ENCODE assay signal across 8 cellular contexts in the genomic region with DNA sequence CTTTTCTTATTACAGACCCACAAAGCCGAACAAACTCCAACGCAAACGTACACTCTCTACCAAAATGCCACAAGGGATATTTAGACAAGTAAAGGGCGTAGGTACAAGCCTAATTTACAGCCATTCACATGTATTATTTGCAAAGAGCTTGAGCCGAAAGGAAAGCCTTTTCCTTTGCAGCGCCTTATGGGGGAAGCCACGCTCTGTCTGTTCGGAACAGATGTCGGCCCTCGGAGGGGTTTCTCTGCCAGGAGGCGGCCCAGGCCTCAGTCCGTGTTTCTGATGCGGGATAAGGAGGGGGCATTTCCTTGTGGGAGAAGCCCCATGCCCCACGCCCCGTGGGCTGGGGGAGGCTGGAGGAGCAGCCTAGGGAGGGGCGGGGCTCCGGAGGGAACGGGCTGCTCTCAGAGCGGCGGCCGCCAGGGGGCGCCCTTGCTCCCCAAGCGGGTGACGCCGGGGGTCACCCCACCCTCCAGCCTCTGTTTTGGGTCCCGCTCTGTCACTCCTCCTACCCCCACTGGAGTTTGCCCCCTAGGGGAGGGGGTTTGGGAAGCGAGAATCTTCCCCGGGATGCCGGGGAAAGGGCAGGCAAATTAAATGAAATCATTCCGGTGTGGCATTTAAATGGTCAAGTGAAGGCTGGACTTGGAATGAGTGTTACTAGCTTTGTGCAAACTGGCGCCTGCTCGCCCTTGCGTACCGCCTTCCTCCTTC. TPM values are rescaled to one million over a fixed set of nuclear protein-coding genes. Genes with fewer than 3 reads are reported as not detected.
DNase-seq lines count a peak whose midpoint lies in the region; ATAC-seq and TF ChIP-seq lines count a peak whose summit lies in the region.

No MANE protein-coding gene starts in this region.

- TF ChIP-seq CTCF in WTC11 (IDR thresholded peaks at IDR 0.05), result peak; percentile 99
- peak; percentile 51 to 94 for TF ChIP-seq CTCF in mammary epithelial cell (conservative IDR thresholded peaks at IDR 0.05 in 1 of 2, IDR thresholded peaks at IDR 0.05 in 1 of 2; ENCODE audit: extremely low read depth in 1 of 2, insufficient read depth in 1 of 2, low read depth in 1 of 2, low read length in 2 of 2)

- POLR2A ChIA-PET in WTC11 (lab: Charles Lee), result no interaction called here

- H3K4me3 ChIP-seq in mammary epithelial cell (replicated peaks in 1 of 3; ENCODE audit: insufficient read depth in 1 of 3, low read depth in 2 of 3, low read length in 3 of 3), result peak overlapping the region; percentile 47 to 58 (median 57)

- H3K4me2 ChIP-seq in mammary epithelial cell (ENCODE audit: insufficient read depth, low read depth, low read length), result peak overlapping the region; percentile 94

- intact Hi-C loops in mammary epithelial cell (cut with micrococcal nuclease), result loop anchor here (1.0 to 10.0 kb wide), 5 partner anchors 53 to 880 kb away; no protein-coding TSS in a partner anchor

- no peak overlapping the region for H3K27ac ChIP-seq in mammary epithelial cell (ENCODE audit: insufficient read depth, low read depth, low read length)

- H3K9me3 Mint-ChIP-seq in WTC11, result no peaks in the 10 kb centered on the region

- H3K36me3 Mint-ChIP-seq in WTC11, result no peaks in the 10 kb centered on the region

- in situ Hi-C loops in mammary epithelial cell (cut with MboI; ENCODE audit: low sequenced_read_pairs in 2 of 2), result no loop called here

- H2AFZ ChIP-seq in mammary epithelial cell (ENCODE audit: low read depth, low read length), result peak overlapping the region; percentile 93

- WGBS in mammary epithelial cell (ENCODE audit: low coverage, missing lambda C conversion rate), result 6% methylated on average over 17 of the region's 34 CpGs

- no peaks in the 10 kb centered on the region for H3K36me3 ChIP-seq in mammary epithelial cell (ENCODE audit: insufficient read depth, low read length)

- no TSS peak for BruUV-seq in mammary epithelial cell (replicated peaks; lab: Mats Ljungman, UMichigan)

- CTCF ChIA-PET in WTC11 (lab: Charles Lee) (interaction anchor here (0.6 to 3.3 kb wide), 31 partner anchors 9 to 1982 kb away, joined by 3 to 28 read pairs (median 4); no protein-coding TSS in a partner anchor), mammary epithelial cell (lab: Charles Lee; ENCODE audit: low non-redundant PET) (interaction anchor here (0.7 kb wide), 1 partner anchor 68 kb away, joined by 3 read pairs; no protein-coding TSS in a partner anchor)

- peak; percentile 91 for ATAC-seq in GM21723 (IDR thresholded peaks at IDR 0.05; ENCODE audit: unreplicated experiment)
- peak; percentile 89 for ATAC-seq in WTC11

- no peaks in the 10 kb centered on the region for H3K9me3 ChIP-seq in mammary epithelial cell (replicated peaks; ENCODE audit: insufficient read depth, low read length)

- peaks cover 31% of the 10 kb centered on the region for H3K4me1 Mint-ChIP-seq in WTC11

- H3K4me1 ChIP-seq in mammary epithelial cell (ENCODE audit: insufficient read depth, low read length), result peaks cover 4% of the 10 kb centered on the region

- H3K27me3 Mint-ChIP-seq in WTC11 (ENCODE audit: low read depth), result peaks cover 9% of the 10 kb centered on the region

- H3K9ac ChIP-seq in mammary epithelial cell (ENCODE audit: insufficient read depth, low read length), result no peak overlapping the region

- H3K4me3 Mint-ChIP-seq in WTC11, result peak overlapping the region; percentile 69

- H3K27me3 ChIP-seq in mammary epithelial cell (ENCODE audit: insufficient read depth, low read length), result peaks cover 6% of the 10 kb centered on the region

- dilution Hi-C loops in mammary epithelial cell (cut with HindIII; ENCODE audit: low sequenced_read_pairs), result loop anchor here (5.0 kb wide), 1 partner anchor 78 kb away; no protein-coding TSS in a partner anchor

- DNase-seq in EH (ENCODE audit: low read depth) (peak; percentile 49), LoVo (ENCODE audit: low spot score) (peak; percentile 9), WTC11 (ENCODE audit: low spot score) (peak; percentile 81), mammary epithelial cell (peak; percentile 31), iris pigment epithelial cell (ENCODE audit: low read depth) (peak; percentile 23), smooth muscle cell of the brain vasculature (ENCODE audit: low read depth, low spot score) (peak; percentile 47), DMS79 (lab: John Stamatoyannopoulos, UW) (no peak)

- H4K20me1 ChIP-seq in mammary epithelial cell (ENCODE audit: insufficient read depth, low read length), result no peaks in the 10 kb centered on the region

- H3K27ac Mint-ChIP-seq in WTC11, result no peak overlapping the region

- H3K79me2 ChIP-seq in mammary epithelial cell (ENCODE audit: insufficient read depth, low read length), result no peaks in the 10 kb centered on the region

TF ChIP-seq in WTC11, 78 proteins besides CTCF, POLR2A, EP300 and RAD21:
- TF ChIP-seq TEAD4 (CRISPR knock-in tag; IDR thresholded peaks at IDR 0.05), result no peak
- no peak for TF ChIP-seq HMGXB4 (CRISPR knock-in tag; IDR thresholded peaks at IDR 0.05)
- TF ChIP-seq GTF2I (CRISPR knock-in tag; conservative IDR thresholded peaks at IDR 0.05), result no peak
- TF ChIP-seq, protein P1, sequence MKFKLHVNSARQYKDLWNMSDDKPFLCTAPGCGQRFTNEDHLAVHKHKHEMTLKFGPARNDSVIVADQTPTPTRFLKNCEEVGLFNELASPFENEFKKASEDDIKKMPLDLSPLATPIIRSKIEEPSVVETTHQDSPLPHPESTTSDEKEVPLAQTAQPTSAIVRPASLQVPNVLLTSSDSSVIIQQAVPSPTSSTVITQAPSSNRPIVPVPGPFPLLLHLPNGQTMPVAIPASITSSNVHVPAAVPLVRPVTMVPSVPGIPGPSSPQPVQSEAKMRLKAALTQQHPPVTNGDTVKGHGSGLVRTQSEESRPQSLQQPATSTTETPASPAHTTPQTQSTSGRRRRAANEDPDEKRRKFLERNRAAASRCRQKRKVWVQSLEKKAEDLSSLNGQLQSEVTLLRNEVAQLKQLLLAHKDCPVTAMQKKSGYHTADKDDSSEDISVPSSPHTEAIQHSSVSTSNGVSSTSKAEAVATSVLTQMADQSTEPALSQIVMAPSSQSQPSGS (CRISPR knock-in tag; IDR thresholded peaks at IDR 0.05; ENCODE audit: borderline replicate concordance, low read depth), result no peak
- no peak for TF ChIP-seq CDX4 (CRISPR knock-in tag; IDR thresholded peaks at IDR 0.05; ENCODE audit: borderline replicate concordance)
- TF ChIP-seq STAT6 (CRISPR knock-in tag; conservative IDR thresholded peaks at IDR 0.05; ENCODE audit: low read depth), result no peak

RNA-seq across cellular contexts. Expression of gene HTR2A, which starts 2.9 kb away (rescaled TPM):
- total RNA-seq in WTC11 (2021), result not detected in 3 replicates
- under 1 TPM in 1 of 2 donors, not detected in 1; 0.33 TPM for total RNA-seq in mammary epithelial cell
- not detected for polyA plus RNA-seq in mammary epithelial cell
- not detected for polyA minus RNA-seq in mammary epithelial cell
